In the genomic region with DNA sequence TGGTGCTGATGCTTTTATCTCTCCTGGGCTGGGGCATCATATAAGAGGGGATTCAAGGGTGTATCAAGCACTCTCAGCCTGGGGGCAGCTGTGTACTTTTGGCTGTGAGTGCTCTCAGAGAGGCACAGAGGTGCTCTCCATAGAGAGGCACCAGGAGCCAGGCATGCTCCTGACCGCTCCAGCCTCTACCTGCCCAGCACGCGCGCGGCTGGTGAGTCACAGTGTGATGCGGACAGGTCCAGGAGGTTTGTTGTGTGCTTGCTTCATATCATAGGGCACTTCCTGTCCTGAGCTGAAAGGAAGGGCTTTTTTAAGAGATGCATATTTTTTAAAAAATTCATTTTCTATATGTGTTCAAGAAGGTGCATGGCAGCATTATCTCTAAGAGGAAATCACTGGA, we compare ENCODE assay signal across 17 cellular contexts.
DNase-seq lines count a peak whose midpoint lies in the region; ATAC-seq and TF ChIP-seq lines count a peak whose summit lies in the region.
"Had no signal": no experiment of that assay in that cellular context is flagged by ENCODE, and none has a peak within 500 bp of the region (broad histone marks: within the 10 kb centered on the region; RNA-seq: fewer than 3 reads in every experiment).

No MANE protein-coding gene starts in this region.

- H3K4me1 Mint-ChIP-seq in T-cell, result no peaks in the 10 kb centered on the region
- H3K4me1 Mint-ChIP-seq: activated CD8-positive, alpha-beta memory T cell treated with anti-CD3 and anti-CD28 coated beads, Interleukin-2, amount 10 ng/mL, durations not matched to agents 7 days and 5 days had no signal

- no peaks in the 10 kb centered on the region for H3K9me3 Mint-ChIP-seq in T-cell
- peaks cover 3% of the 10 kb centered on the region in 2 donors for H3K9me3 Mint-ChIP-seq in activated naive CD4-positive, alpha-beta T cell treated with anti-CD3 and anti-CD28 coated beads, Interleukin-2, amount 50 U/mL, for 72 hours
- H3K9me3 Mint-ChIP-seq: CD8-positive, alpha-beta T cell had no signal

- H3K36me3 Mint-ChIP-seq in T-cell, result no peaks in the 10 kb centered on the region
- no peaks in the 10 kb centered on the region for H3K36me3 Mint-ChIP-seq in activated naive CD4-positive, alpha-beta T cell treated with anti-CD3 and anti-CD28 coated beads, Interleukin-2, amount 50 U/mL, for 72 hours
- H3K36me3 Mint-ChIP-seq: CD8-positive, alpha-beta T cell had no signal

- TF ChIP-seq CTCF in foreskin keratinocyte (conservative IDR thresholded peaks at IDR 0.05), result no peak
- no peak for TF ChIP-seq CTCF in heart right ventricle (IDR thresholded peaks at IDR 0.05)

- ATAC-seq in foreskin keratinocyte (peak; percentile 58), T-cell (replicated peaks in 1 of 4) (no peak), heart right ventricle (no peak), GM19035 (IDR thresholded peaks at IDR 0.05; ENCODE audit: unreplicated experiment) (no peak)
- no peak for ATAC-seq in activated naive CD4-positive, alpha-beta T cell treated with anti-CD3 and anti-CD28 coated beads, Interleukin-2, amount 50 U/mL, for 72 hours
- ATAC-seq: activated CD8-positive, alpha-beta memory T cell treated with anti-CD3 and anti-CD28 coated beads, Interleukin-2, amount 10 ng/mL, durations not matched to agents 7 days and 5 days; CD8-positive, alpha-beta T cell; K562 had no signal

- CTCF ChIA-PET in T-cell (lab: Charles Lee), result interaction anchor here in 1 of 2 donors (0.5 kb wide), 1 partner anchor 173 kb away, joined by 3 read pairs; no protein-coding TSS in a partner anchor

- H3K9me3 ChIP-seq in heart right ventricle, result no peaks in the 10 kb centered on the region
- H3K9me3 ChIP-seq: tibial artery had no signal

- no peak overlapping the region for H3K4me3 Mint-ChIP-seq in T-cell
- H3K4me3 Mint-ChIP-seq: activated CD8-positive, alpha-beta memory T cell treated with anti-CD3 and anti-CD28 coated beads, Interleukin-2, amount 10 ng/mL, durations not matched to agents 7 days and 5 days; CD8-positive, alpha-beta T cell had no signal

- H3K4me1 ChIP-seq in foreskin keratinocyte, result peaks cover 37% of the 10 kb centered on the region
- peaks cover 0 to 5% (median 0%) of the 10 kb centered on the region in 9 donors for H3K4me1 ChIP-seq in heart right ventricle

- WGBS in heart right ventricle, 2 donors, result 84 to 93% methylated on average over 6 of the region's 6 CpGs

- intact Hi-C loops in heart right ventricle (cut with DNase I), result no loop called here

- H3K4me3 ChIP-seq in heart right ventricle, result no peak overlapping the region
- H3K4me3 ChIP-seq: K562, tibial artery had no signal

- no peaks in the 10 kb centered on the region for H3K36me3 ChIP-seq in heart right ventricle
- H3K36me3 ChIP-seq: tibial artery had no signal

- H3K27me3 Mint-ChIP-seq in T-cell, result peaks cover 0 to 11% of the 10 kb centered on the region in 2 donors

- no peaks in the 10 kb centered on the region for H3K27me3 ChIP-seq in foreskin keratinocyte
- peaks cover 0 to 3% (median 0%) of the 10 kb centered on the region in 7 donors for H3K27me3 ChIP-seq in heart right ventricle
- H3K27me3 ChIP-seq: tibial artery had no signal

- peak; percentile 12 for DNase-seq in NK-92 treated with Interleukin-12 subunit alpha and Interleukin-12 subunit beta, amount 100 ng/mL, for 24 hours (lab: John Stamatoyannopoulos, UW)
- DNase-seq in NK-92 (lab: John Stamatoyannopoulos, UW; ENCODE audit: unreplicated experiment) (no peak), NCI-H345 (lab: John Stamatoyannopoulos, UW) (peak; percentile 77), foreskin keratinocyte (peak; percentile 79 to 92), T-cell (no peak), heart right ventricle (no peak)
- no peak for DNase-seq in activated naive CD4-positive, alpha-beta T cell treated with anti-CD3 and anti-CD28 coated beads, Interleukin-2, amount 50 U/mL, for 72 hours (ENCODE audit: low spot score in 2 of 2)
- DNase-seq: activated CD4-positive, CD25-positive, alpha-beta regulatory T cell treated with anti-CD3 and anti-CD28 coated beads, Interleukin-2, amount 50 U/mL, for 72 hours; activated CD8-positive, alpha-beta memory T cell treated with anti-CD3 and anti-CD28 coated beads, Interleukin-2, amount 10 ng/mL, durations not matched to agents 7 days and 5 days; activated gamma-delta T cell treated with Interleukin-2 at 50 U/mL for 16 hours; CD8-positive, alpha-beta T cell; nucleus accumbens; SHP77 treated with DMSO at 0.1 percent for 48 hours; stimulated activated CD4-positive, alpha-beta T cell treated with anti-CD3 and anti-CD28 coated beads, Interleukin-4, amount 100 ng/mL, for 4 hours; tibial artery had no signal

- no peak overlapping the region for H3K27ac Mint-ChIP-seq in T-cell
- H3K27ac Mint-ChIP-seq in activated naive CD4-positive, alpha-beta T cell treated with anti-CD3 and anti-CD28 coated beads, Interleukin-2, amount 50 U/mL, for 72 hours, result no peak overlapping the region
- H3K27ac Mint-ChIP-seq: activated CD8-positive, alpha-beta memory T cell treated with anti-CD3 and anti-CD28 coated beads, Interleukin-2, amount 10 ng/mL, durations not matched to agents 7 days and 5 days; CD8-positive, alpha-beta T cell had no signal

- H3K27ac ChIP-seq in foreskin keratinocyte (peak overlapping the region; percentile 92), heart right ventricle (no peak overlapping the region)
- H3K27ac ChIP-seq: tibial artery had no signal

- POLR2A ChIA-PET in T-cell (lab: Charles Lee), result no interaction called here

Comparison
In these comparisons a context has a peak if more than half of its experiments do, and no peak if none do; other contexts are left out.
1. DNase-seq: peak in NK-92 treated with Interleukin-12 subunit alpha and Interleukin-12 subunit beta, amount 100 ng/mL, for 24 hours (single experiment), NCI-H345 (single experiment) and foreskin keratinocyte (2 of 2); none in NK-92 (single experiment), T-cell (0 of 34), activated naive CD4-positive, alpha-beta T cell treated with anti-CD3 and anti-CD28 coated beads, Interleukin-2, amount 50 U/mL, for 72 hours (0 of 2) and heart right ventricle (0 of 2).